18 cellular contexts compared by ENCODE assay signal in genomic region chr16:48157794-48158193, GRCh38. TPM values are rescaled to one million over a fixed set of nuclear protein-coding genes. Genes with fewer than 3 reads are reported as not detected.
A peak's percentile ranks its signal among the peaks of the same experiment; 100 is the strongest.
DNase-seq lines count a peak whose midpoint lies in the region; ATAC-seq, FAIRE-seq and TF ChIP-seq lines count a peak whose summit lies in the region.
"Had no signal": no experiment of that assay in that cellular context is flagged by ENCODE, and none has a peak within 500 bp of the region (broad histone marks: within the 10 kb centered on the region; RNA-seq: fewer than 3 reads in every experiment).

No MANE protein-coding gene starts in this region.

- RAD21 ChIA-PET in GM12878 (lab: Charles Lee; ENCODE audit: unreplicated experiment), result interaction anchor here (0.5 to 2.5 kb wide), 9 partner anchors 43 to 1150 kb away, joined by 3 to 20 read pairs (median 4); partner anchors contain the start of gene NETO2

- in situ Hi-C loops in GM12878 (cut with MboI), result no loop called here

- H4K20me1 ChIP-seq in OCI-LY3 (ENCODE audit: insufficient read depth, low read length), result no peaks in the 10 kb centered on the region
- H4K20me1 ChIP-seq in GM12878 (ENCODE audit: control insufficient read depth, insufficient read depth), result no peaks in the 10 kb centered on the region

- POLR2A ChIA-PET in activated CD4-positive, alpha-beta T cell treated with anti-CD3 and anti-CD28 coated beads, Interleukin-2, amount 10 ng/mL, durations not matched to agents 7 days and 5 days (lab: Charles Lee), result no interaction called here
- POLR2A ChIA-PET in GM12878 (lab: Charles Lee), result no interaction called here

- DNase-seq in activated CD4-positive, alpha-beta T cell treated with anti-CD3 and anti-CD28 coated beads, Interleukin-2, amount 10 ng/mL, durations not matched to agents 24 days and 14 days, result no peak
- no peak for DNase-seq in activated CD4-positive, alpha-beta T cell treated with anti-CD3 and anti-CD28 coated beads, Interleukin-2, amount 10 ng/mL, durations not matched to agents 7 days and 5 days
- no peak for DNase-seq in GM12878 (ENCODE audit: low read depth, low spot score)
- no peak for DNase-seq in WERI-Rb-1
- no peak for DNase-seq in activated effector memory CD4-positive, alpha-beta T cell treated with anti-CD3 and anti-CD28 coated beads, Interleukin-2, amount 50 U/mL, for 16 hours
- DNase-seq in islet precursor cell, result no peak
- DNase-seq: amygdala; CD8-positive, alpha-beta memory T cell; NCI-H510A treated with DMSO at 0.1 percent for 48 hours; sigmoid colon had no signal

- H3K36me3 Mint-ChIP-seq in activated CD4-positive, alpha-beta T cell treated with anti-CD3 and anti-CD28 coated beads, Interleukin-2, amount 10 ng/mL, durations not matched to agents 24 days and 14 days (ENCODE audit: low read depth), result peaks cover 2% of the 10 kb centered on the region
- H3K36me3 Mint-ChIP-seq in activated CD4-positive, alpha-beta T cell treated with anti-CD3 and anti-CD28 coated beads, Interleukin-2, amount 10 ng/mL, durations not matched to agents 7 days and 5 days (ENCODE audit: low read depth), result no peaks in the 10 kb centered on the region
- H3K36me3 Mint-ChIP-seq: CD8-positive, alpha-beta memory T cell; type B pancreatic cell had no signal

- H3K9me3 ChIP-seq in OCI-LY3 (ENCODE audit: insufficient read depth, low read length), result no peaks in the 10 kb centered on the region
- H3K9me3 ChIP-seq in GM12878 (replicated peaks; ENCODE audit: control insufficient read depth, insufficient read depth, low read length), result no peaks in the 10 kb centered on the region
- no peaks in the 10 kb centered on the region for H3K9me3 ChIP-seq in WERI-Rb-1 (ENCODE audit: severe bottlenecking)
- H3K9me3 ChIP-seq: sigmoid colon had no signal

- H3K27ac Mint-ChIP-seq in activated CD4-positive, alpha-beta T cell treated with anti-CD3 and anti-CD28 coated beads, Interleukin-2, amount 10 ng/mL, durations not matched to agents 24 days and 14 days, result peak overlapping the region; percentile 91
- H3K27ac Mint-ChIP-seq in activated CD4-positive, alpha-beta T cell treated with anti-CD3 and anti-CD28 coated beads, Interleukin-2, amount 10 ng/mL, durations not matched to agents 7 days and 5 days, result no peak overlapping the region
- H3K27ac Mint-ChIP-seq: CD8-positive, alpha-beta memory T cell; type B pancreatic cell had no signal

- H3K9me3 Mint-ChIP-seq in activated CD4-positive, alpha-beta T cell treated with anti-CD3 and anti-CD28 coated beads, Interleukin-2, amount 10 ng/mL, durations not matched to agents 24 days and 14 days, result no peaks in the 10 kb centered on the region
- H3K9me3 Mint-ChIP-seq in activated CD4-positive, alpha-beta T cell treated with anti-CD3 and anti-CD28 coated beads, Interleukin-2, amount 10 ng/mL, durations not matched to agents 7 days and 5 days, result no peaks in the 10 kb centered on the region
- H3K9me3 Mint-ChIP-seq: CD8-positive, alpha-beta memory T cell; type B pancreatic cell had no signal

- TF ChIP-seq EP300 in GM12878 (IDR thresholded peaks at IDR 0.05; ENCODE audit: borderline replicate concordance in 1 of 2, control insufficient read depth in 1 of 2, low read depth in 2 of 2, low read length in 2 of 2), result no peak

- H3K4me3 Mint-ChIP-seq in activated CD4-positive, alpha-beta T cell treated with anti-CD3 and anti-CD28 coated beads, Interleukin-2, amount 10 ng/mL, durations not matched to agents 24 days and 14 days, result peak overlapping the region; percentile 54
- H3K4me3 Mint-ChIP-seq in activated CD4-positive, alpha-beta T cell treated with anti-CD3 and anti-CD28 coated beads, Interleukin-2, amount 10 ng/mL, durations not matched to agents 7 days and 5 days, result no peak overlapping the region
- H3K4me3 Mint-ChIP-seq: CD8-positive, alpha-beta memory T cell; type B pancreatic cell had no signal

- CTCF ChIA-PET in activated CD4-positive, alpha-beta T cell treated with anti-CD3 and anti-CD28 coated beads, Interleukin-2, amount 10 ng/mL, durations not matched to agents 7 days and 5 days (lab: Charles Lee), result interaction anchor here (1.2 to 2.8 kb wide), 5 partner anchors 25 to 1120 kb away, joined by 3 to 15 read pairs (median 4); partner anchors contain the start of gene NETO2
- CTCF ChIA-PET in GM12878 (lab: Yijun Ruan, JAX), result interaction anchor here (0.8 to 4.9 kb wide), 20 partner anchors 9 to 1210 kb away, joined by 3 to 26 read pairs (median 4); partner anchors contain the start of gene NETO2

- H3K4me1 Mint-ChIP-seq in activated CD4-positive, alpha-beta T cell treated with anti-CD3 and anti-CD28 coated beads, Interleukin-2, amount 10 ng/mL, durations not matched to agents 24 days and 14 days, result peaks cover 37% of the 10 kb centered on the region
- H3K4me1 Mint-ChIP-seq in activated CD4-positive, alpha-beta T cell treated with anti-CD3 and anti-CD28 coated beads, Interleukin-2, amount 10 ng/mL, durations not matched to agents 7 days and 5 days, result peaks cover 14% of the 10 kb centered on the region

- H3K4me2 ChIP-seq in OCI-LY3 (ENCODE audit: low read length), result peak overlapping the region; percentile 9
- no peak overlapping the region for H3K4me2 ChIP-seq in GM12878 (ENCODE audit: control insufficient read depth, insufficient read depth)

- no peak overlapping the region for H3K27ac ChIP-seq in OCI-LY3 (ENCODE audit: low read length)
- H3K27ac ChIP-seq in GM12878 (ENCODE audit: control insufficient read depth, insufficient read depth), result no peak overlapping the region
- H3K27ac ChIP-seq in WERI-Rb-1, result no peak overlapping the region
- H3K27ac ChIP-seq: sigmoid colon, SK-N-MC had no signal

- ATAC-seq in GM21360 (IDR thresholded peaks at IDR 0.05; ENCODE audit: unreplicated experiment), result peak; percentile 14
- ATAC-seq in GM12878, result peak; percentile 29
- ATAC-seq: left lobe of liver had no signal

- peaks cover 50% of the 10 kb centered on the region for H3K27me3 ChIP-seq in OCI-LY3 (ENCODE audit: low read depth, low read length)
- no peaks in the 10 kb centered on the region; a peak in 1 of 4 replicates for H3K27me3 ChIP-seq in GM12878 (replicated peaks in 1 of 2; ENCODE audit: control insufficient read depth in 2 of 2, insufficient read depth in 2 of 2, low read length in 1 of 2)
- H3K27me3 ChIP-seq in WERI-Rb-1 (ENCODE audit: insufficient read depth, low read depth, severe bottlenecking), result no peaks in the 10 kb centered on the region

- intact Hi-C loops in activated CD4-positive, alpha-beta T cell treated with anti-CD3 and anti-CD28 coated beads, Interleukin-2, amount 10 ng/mL, durations not matched to agents 24 days and 14 days (cut with micrococcal nuclease), result loop anchor here (1.0 to 5.0 kb wide), 12 partner anchors 34 to 1184 kb away; partner anchors contain the start of genes DNAJA2, ITFG1 and PHKB
- intact Hi-C loops in GM12878 (cut with micrococcal nuclease; ENCODE audit: unreplicated experiment), result loop anchor here (2.0 to 5.0 kb wide), 6 partner anchors 100 to 1120 kb away; no protein-coding TSS in a partner anchor

- peaks cover 25% of the 10 kb centered on the region for H3K27me3 Mint-ChIP-seq in activated CD4-positive, alpha-beta T cell treated with anti-CD3 and anti-CD28 coated beads, Interleukin-2, amount 10 ng/mL, durations not matched to agents 24 days and 14 days
- peaks cover 17% of the 10 kb centered on the region for H3K27me3 Mint-ChIP-seq in activated CD4-positive, alpha-beta T cell treated with anti-CD3 and anti-CD28 coated beads, Interleukin-2, amount 10 ng/mL, durations not matched to agents 7 days and 5 days

- SMC1A ChIA-PET in GM12878 (lab: Charles Lee; ENCODE audit: uncharacterized antibody, unreplicated experiment), result interaction anchor here (1.2 to 2.7 kb wide), 6 partner anchors 56 to 1138 kb away, joined by 4 to 8 read pairs (median 5); no protein-coding TSS in a partner anchor

- TF ChIP-seq RAD21 in GM12878 (IDR thresholded peaks at IDR 0.05; ENCODE audit: insufficient read depth, low read depth, low read length), result no peak

- 40% methylated on average over 4 of the region's 4 CpGs for WGBS in GM12878 (ENCODE audit: insufficient coverage, insufficient replicate concordance, low lambda C conversion rate, missing lambda C conversion rate)

- no peak for TF ChIP-seq POLR2A in GM12878 (IDR thresholded peaks at IDR 0.05; ENCODE audit: low read depth, low read length)

- FAIRE-seq in GM12878 (lab: Jason Lieb, UNC), result no peak

- TF ChIP-seq CTCF in OCI-LY3 (IDR thresholded peaks at IDR 0.05; ENCODE audit: low read depth, low read length) (no peak), GM12878 (IDR thresholded peaks at IDR 0.05 in 2 of 3, conservative IDR thresholded peaks at IDR 0.05 in 1 of 3; ENCODE audit: control insufficient read depth in 2 of 3, extremely low read depth in 1 of 3, insufficient read depth in 1 of 3, low read depth in 3 of 3, low read length in 3 of 3) (no peak), WERI-Rb-1 (IDR thresholded peaks at IDR 0.05; ENCODE audit: low read depth, low read length) (no peak)

- no peaks in the 10 kb centered on the region for H3K79me2 ChIP-seq in OCI-LY3 (ENCODE audit: low read length)
- no peaks in the 10 kb centered on the region for H3K79me2 ChIP-seq in GM12878 (ENCODE audit: control insufficient read depth, insufficient read depth, low read length)

- H3K4me1 ChIP-seq in OCI-LY3 (ENCODE audit: low read length), result peaks cover 14% of the 10 kb centered on the region
- peaks cover 4% of the 10 kb centered on the region; the same call in 1 of the 2 replicates for H3K4me1 ChIP-seq in GM12878 (ENCODE audit: control insufficient read depth, insufficient read depth, low read length)

- BruUV-seq in GM12878 (replicated peaks; lab: Mats Ljungman, UMichigan), result no TSS peak

- no peaks in the 10 kb centered on the region for H3K36me3 ChIP-seq in OCI-LY3 (replicated peaks; ENCODE audit: low read depth, low read length)
- no peaks in the 10 kb centered on the region for H3K36me3 ChIP-seq in GM12878 (ENCODE audit: control insufficient read depth in 2 of 2, insufficient read depth in 2 of 2, low read length in 1 of 2)
- no peaks in the 10 kb centered on the region for H3K36me3 ChIP-seq in WERI-Rb-1
- H3K36me3 ChIP-seq: sigmoid colon had no signal

- H2AFZ ChIP-seq in OCI-LY3 (ENCODE audit: low read depth, low read length) (no peak overlapping the region), GM12878 (ENCODE audit: control insufficient read depth, low read depth, low read length) (no peak overlapping the region)

- no peak overlapping the region for H3K4me3 ChIP-seq in OCI-LY3 (ENCODE audit: low read length)
- H3K4me3 ChIP-seq in GM12878, result no peak overlapping the region
- no peak overlapping the region for H3K4me3 ChIP-seq in WERI-Rb-1 (ENCODE audit: low read depth, low read length)
- H3K4me3 ChIP-seq: sigmoid colon, SK-N-MC had no signal

- H3K9ac ChIP-seq in OCI-LY3 (ENCODE audit: low read length) (no peak overlapping the region), GM12878 (ENCODE audit: control insufficient read depth, insufficient read depth, low read length) (no peak overlapping the region)

RNA-seq across cellular contexts. Expression of gene ABCC12, which starts 2.0 kb away (rescaled TPM):
- not detected in 2 replicates for total RNA-seq in activated CD4-positive, alpha-beta T cell treated with anti-CD3 and anti-CD28 coated beads, Interleukin-2, amount 10 ng/mL, durations not matched to agents 24 days and 14 days
- total RNA-seq in activated CD4-positive, alpha-beta T cell treated with anti-CD3 and anti-CD28 coated beads, Interleukin-2, amount 10 ng/mL, durations not matched to agents 7 days and 5 days, result not detected
- total RNA-seq in GM12878 (2013; cell fraction: nucleolus; rRNA removed), result 0.17 TPM in 2 replicates
- total RNA-seq in GM12878 (2014; rRNA removed) (not detected in 2 replicates), GM12878 (2014; rRNA removed; fragmentation: Illumina TruSeq; extraction: Trizol) (not detected in 2 replicates), GM12878 (2021) (not detected in 2 replicates)
- polyA plus RNA-seq in GM12878 (2011; ENCODE audit: low read depth), result not detected
- polyA plus RNA-seq in GM12878 (2011; rRNA removed) (0.03 TPM in 1 of 2 replicates, not detected in the other), GM12878 (2014; fragmentation: Illumina TruSeq; extraction: Trizol) (0.03 TPM in 1 of 2 replicates, not detected in the other), GM12878 (2014; fragmentation: Nextera tagmentation; extraction: Ambion mirVana) (under 1 TPM in 1 of 2 experiments, not detected in 1; 0.02 TPM), GM12878 (2014; rRNA removed) (not detected in 2 replicates), GM12878 (2016; fragmentation: Nextera tagmentation; extraction: Ambion mirVana) (under 1 TPM in 1 of 2 experiments, not detected in 1; 0.03 TPM)
- 0.01 and 0.03 TPM in 2 replicates for polyA plus RNA-seq in GM12878 (2011; cell fraction: cytosol; rRNA removed)
- polyA plus RNA-seq in GM12878 (2011; cell fraction: nucleus; rRNA removed), result 0.15 and 0.37 TPM in 2 replicates
- polyA plus RNA-seq in GM12878 (2012), result 0.06 TPM in 1 of 2 replicates, not detected in the other
- polyA minus RNA-seq in GM12878 (2011; rRNA and poly(A)+ RNA removed), result 0.07 and 0.36 TPM in 2 replicates
- polyA minus RNA-seq in GM12878 (2011; cell fraction: cytosol; rRNA and poly(A)+ RNA removed), result not detected in 2 replicates
- polyA minus RNA-seq in GM12878 (2011; cell fraction: nucleus; rRNA and poly(A)+ RNA removed), result 0.12 TPM in 1 of 2 replicates, not detected in the other
- total RNA-seq: CD8-positive, alpha-beta memory T cell; fibroblast of villous mesenchyme; HT-29; osteocyte; sigmoid colon had no signal
- polyA plus RNA-seq: CD8-positive, alpha-beta memory T cell; sigmoid colon had no signal
